Comparison of ENCODE assay signal across 12 cellular contexts in the genomic region with DNA sequence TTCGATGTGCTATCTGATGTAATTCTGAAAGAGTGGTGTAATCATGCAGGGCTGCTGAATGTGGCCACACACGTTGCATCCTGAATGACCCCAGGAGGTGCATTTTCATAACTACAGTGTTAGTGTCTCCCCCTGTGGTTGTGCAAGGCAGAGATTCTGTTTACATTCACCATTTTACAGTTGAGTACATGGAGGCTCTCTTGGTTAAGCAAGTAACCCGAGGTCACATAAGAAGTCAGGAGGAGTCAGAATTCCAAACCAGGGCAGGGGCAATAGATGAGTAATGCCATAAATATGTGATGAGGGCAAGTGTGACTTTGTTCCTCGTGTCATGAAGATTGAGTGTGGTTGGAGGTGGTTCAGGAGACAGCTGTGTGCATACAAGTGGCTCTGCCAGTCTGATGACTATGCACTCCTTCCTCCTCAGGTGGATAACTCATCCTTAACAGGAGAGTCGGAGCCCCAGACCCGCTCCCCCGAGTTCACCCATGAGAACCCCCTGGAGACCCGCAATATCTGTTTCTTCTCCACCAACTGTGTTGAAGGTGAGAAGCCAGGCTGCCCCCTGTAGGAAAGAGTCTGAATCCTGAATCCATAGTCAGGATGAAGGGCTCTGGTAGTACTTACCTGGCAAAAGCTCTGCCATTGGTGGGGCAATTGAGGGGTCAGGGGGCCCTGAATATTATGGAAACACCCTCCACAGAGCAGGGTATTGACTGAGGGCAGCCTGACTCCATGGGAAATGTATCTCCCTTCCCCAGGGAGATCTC. TPM values are rescaled to one million over a fixed set of nuclear protein-coding genes. Genes with fewer than 3 reads are reported as not detected.
DNase-seq lines count a peak whose midpoint lies in the region; ATAC-seq, FAIRE-seq and TF ChIP-seq lines count a peak whose summit lies in the region.
"Had no signal": no experiment of that assay in that cellular context is flagged by ENCODE, and none has a peak within 500 bp of the region (broad histone marks: within the 10 kb centered on the region; RNA-seq: fewer than 3 reads in every experiment).

No MANE protein-coding gene starts in this region.

- TF ChIP-seq CTCF in KMS-11 (conservative IDR thresholded peaks at IDR 0.05; ENCODE audit: low read depth, low read length) (peak; percentile 25; the same call in 1 of the 2 replicates), MCF 10A (IDR thresholded peaks at IDR 0.05; ENCODE audit: unreplicated experiment) (peak; percentile 36), kidney epithelial cell (IDR thresholded peaks at IDR 0.05; ENCODE audit: insufficient read depth, low read length, poor library complexity, severe bottlenecking) (peak; percentile 29), GM13976 (IDR thresholded peaks at IDR 0.05; ENCODE audit: borderline replicate concordance, control extremely low read depth, extremely low read depth, insufficient read depth, missing control alignments) (no peak)

- H3K9ac ChIP-seq in KMS-11, result no peak overlapping the region

- H3K27ac ChIP-seq in ACC112 (ENCODE audit: low read depth, low read length) (peak overlapping the region; percentile 82), KMS-11 (no peak overlapping the region)

- POLR2A ChIA-PET in MCF 10A (lab: Yijun Ruan, JAX), result interaction anchor here (0.7 to 3.0 kb wide), 13 partner anchors 8 to 246 kb away, joined by 3 to 16 read pairs (median 4); a partner anchor contains a TSS

- H3K4me2 ChIP-seq in KMS-11, result no peak overlapping the region

- H3K4me3 ChIP-seq in ACC112 (ENCODE audit: low read depth, low read length), result peak overlapping the region; percentile 18; the same call in 1 of the 2 replicates
- H3K4me3 ChIP-seq in KMS-11 (IDR thresholded peaks at IDR 0.05; ENCODE audit: insufficient read depth, low read depth, low read length), result no peak overlapping the region
- H3K4me3 ChIP-seq in kidney epithelial cell (ENCODE audit: low read depth, low read length), result no peak overlapping the region

- H3K27ac Mint-ChIP-seq in MCF 10A (ENCODE audit: low read depth, unreplicated experiment), result peak overlapping the region; percentile 93
- no peak overlapping the region for H3K27ac Mint-ChIP-seq in effector memory CD8-positive, alpha-beta T cell
- H3K27ac Mint-ChIP-seq: activated naive CD8-positive, alpha-beta T cell treated with anti-CD3 and anti-CD28 coated beads, Interleukin-2, amount 10 ng/mL, durations not matched to agents 7 days and 5 days; T-helper 1 cell treated with Interleukin-12 subunit alpha and Interleukin-12 subunit beta and Interleukin-4 antibody, amounts not matched to agents 30 μg/mL and 1 μg/mL, for 36 hours had no signal

- peaks cover 41% of the 10 kb centered on the region for H3K4me1 Mint-ChIP-seq in MCF 10A (ENCODE audit: insufficient read depth, unreplicated experiment)
- no peaks in the 10 kb centered on the region for H3K4me1 Mint-ChIP-seq in effector memory CD8-positive, alpha-beta T cell (ENCODE audit: low read depth in 2 of 2)
- H3K4me1 Mint-ChIP-seq: activated naive CD8-positive, alpha-beta T cell treated with anti-CD3 and anti-CD28 coated beads, Interleukin-2, amount 10 ng/mL, durations not matched to agents 7 days and 5 days had no signal

- BruUV-seq in MCF 10A (replicated peaks; lab: Mats Ljungman, UMichigan), result no TSS peak

- no peak for ATAC-seq in effector memory CD8-positive, alpha-beta T cell (replicated peaks)

- H3K27me3 ChIP-seq in ACC112 (ENCODE audit: insufficient read depth, low read length) (peaks cover 4% of the 10 kb centered on the region; the same call in 1 of the 2 replicates), KMS-11 (ENCODE audit: insufficient read depth, low read depth) (no peaks in the 10 kb centered on the region), kidney epithelial cell (ENCODE audit: control insufficient read depth, insufficient read depth, low read length) (no peaks in the 10 kb centered on the region)

- intact Hi-C loops in MCF 10A (cut with micrococcal nuclease), result loop anchor here (2.0 kb wide), 1 partner anchor 24 kb away; no protein-coding TSS in a partner anchor

- in situ Hi-C loops in GM13976 (cut with MboI; ENCODE audit: low sequenced_read_pairs, unreplicated experiment), result no loop called here

- no peak for FAIRE-seq in frontal cortex (lab: Jason Lieb, UNC)

- H2AFZ ChIP-seq in ACC112 (ENCODE audit: low read length, unreplicated experiment) (no peak overlapping the region), KMS-11 (ENCODE audit: low read depth) (no peak overlapping the region)

- H3K4me3 Mint-ChIP-seq in MCF 10A (ENCODE audit: unreplicated experiment), result no peak overlapping the region
- H3K4me3 Mint-ChIP-seq in effector memory CD8-positive, alpha-beta T cell, result no peak overlapping the region
- H3K4me3 Mint-ChIP-seq: activated naive CD8-positive, alpha-beta T cell treated with anti-CD3 and anti-CD28 coated beads, Interleukin-2, amount 10 ng/mL, durations not matched to agents 7 days and 5 days; T-helper 1 cell treated with Interleukin-12 subunit alpha and Interleukin-12 subunit beta and Interleukin-4 antibody, amounts not matched to agents 30 μg/mL and 1 μg/mL, for 36 hours had no signal

- no peaks in the 10 kb centered on the region for H3K36me3 ChIP-seq in ACC112 (ENCODE audit: insufficient read depth, low read length)
- H3K36me3 ChIP-seq in KMS-11 (ENCODE audit: insufficient read depth), result no peaks in the 10 kb centered on the region
- H3K36me3 ChIP-seq in kidney epithelial cell (ENCODE audit: control insufficient read depth, insufficient read depth, low read length), result no peaks in the 10 kb centered on the region

- no peaks in the 10 kb centered on the region for H3K79me2 ChIP-seq in ACC112 (ENCODE audit: control insufficient read depth, insufficient read depth, low read length, unreplicated experiment)
- no peaks in the 10 kb centered on the region for H3K79me2 ChIP-seq in KMS-11 (ENCODE audit: insufficient read depth, low read depth)

- H3K36me3 Mint-ChIP-seq in MCF 10A (ENCODE audit: insufficient read depth, unreplicated experiment), result peaks cover 6% of the 10 kb centered on the region
- no peaks in the 10 kb centered on the region for H3K36me3 Mint-ChIP-seq in effector memory CD8-positive, alpha-beta T cell (ENCODE audit: insufficient read depth)
- H3K36me3 Mint-ChIP-seq: activated naive CD8-positive, alpha-beta T cell treated with anti-CD3 and anti-CD28 coated beads, Interleukin-2, amount 10 ng/mL, durations not matched to agents 7 days and 5 days had no signal

- no peaks in the 10 kb centered on the region for H3K9me3 Mint-ChIP-seq in MCF 10A (ENCODE audit: unreplicated experiment)
- no peaks in the 10 kb centered on the region for H3K9me3 Mint-ChIP-seq in effector memory CD8-positive, alpha-beta T cell
- H3K9me3 Mint-ChIP-seq: activated naive CD8-positive, alpha-beta T cell treated with anti-CD3 and anti-CD28 coated beads, Interleukin-2, amount 10 ng/mL, durations not matched to agents 7 days and 5 days; T-helper 1 cell treated with Interleukin-12 subunit alpha and Interleukin-12 subunit beta and Interleukin-4 antibody, amounts not matched to agents 30 μg/mL and 1 μg/mL, for 36 hours had no signal

- CTCF ChIA-PET in MCF 10A (lab: Yijun Ruan, JAX), result interaction anchor here (0.6 to 5.6 kb wide), 26 partner anchors 8 to 166 kb away, joined by 3 to 56 read pairs (median 4); a partner anchor contains a TSS

- no peaks in the 10 kb centered on the region for H3K27me3 Mint-ChIP-seq in MCF 10A (ENCODE audit: insufficient read depth, unreplicated experiment)
- peaks cover 21 to 43% of the 10 kb centered on the region in 2 donors for H3K27me3 Mint-ChIP-seq in effector memory CD8-positive, alpha-beta T cell
- H3K27me3 Mint-ChIP-seq: activated naive CD8-positive, alpha-beta T cell treated with anti-CD3 and anti-CD28 coated beads, Interleukin-2, amount 10 ng/mL, durations not matched to agents 7 days and 5 days had no signal

- peak; percentile 94 for DNase-seq in MCF 10A (ENCODE audit: unreplicated experiment)
- DNase-seq in kidney epithelial cell (ENCODE audit: low read depth), result peak; percentile 88
- DNase-seq in GM13976 (ENCODE audit: low spot score), result no peak
- DNase-seq in NCI-H1436 treated with DMSO at 0.1 percent for 48 hours (lab: John Stamatoyannopoulos, UW), result no peak
- DNase-seq in frontal cortex (ENCODE audit: low spot score in 2 of 2), result no peak
- no peak for DNase-seq in effector memory CD8-positive, alpha-beta T cell
- DNase-seq: activated naive CD8-positive, alpha-beta T cell treated with anti-CD3 and anti-CD28 coated beads, Interleukin-2, amount 10 ng/mL, durations not matched to agents 7 days and 5 days; C1 segment of cervical spinal cord had no signal

- no peaks in the 10 kb centered on the region for H4K20me1 ChIP-seq in KMS-11 (ENCODE audit: insufficient read depth)

- H3K4me1 ChIP-seq in ACC112 (ENCODE audit: control insufficient read depth, insufficient read depth, low read length, unreplicated experiment), result peaks cover 38% of the 10 kb centered on the region
- H3K4me1 ChIP-seq in KMS-11 (ENCODE audit: low read depth, poor library complexity, severe bottlenecking), result peaks cover 17% of the 10 kb centered on the region

RNA-seq across cellular contexts. Expression of a gene that starts 9.3 kb away (rescaled TPM):
- total RNA-seq in MCF 10A (2022) (0.07 TPM in 1 of 2 replicates, not detected in the other), kidney epithelial cell (0.04 and 0.07 TPM in 2 replicates), frontal cortex (45.7 TPM)
- total RNA-seq: activated naive CD8-positive, alpha-beta T cell treated with anti-CD3 and anti-CD28 coated beads, Interleukin-2, amount 10 ng/mL, durations not matched to agents 7 days and 5 days had no signal

RNA-seq across cellular contexts. Expression of a gene that starts 26.5 kb away (rescaled TPM):
- total RNA-seq in MCF 10A (2022), result 13.8 and 19.7 TPM in 2 replicates
- 32.9 and 44.3 TPM in 2 replicates for total RNA-seq in kidney epithelial cell
- 48.5 TPM for total RNA-seq in frontal cortex

RNA-seq across cellular contexts. Expression of a gene that starts 26.5 kb away (rescaled TPM):
- total RNA-seq in MCF 10A (2022) (not detected in 2 replicates), kidney epithelial cell (not detected in 2 replicates), frontal cortex (not detected)
- total RNA-seq: activated naive CD8-positive, alpha-beta T cell treated with anti-CD3 and anti-CD28 coated beads, Interleukin-2, amount 10 ng/mL, durations not matched to agents 7 days and 5 days had no signal

RNA-seq across cellular contexts. Expression of a gene that starts 43.6 kb away (rescaled TPM):
- total RNA-seq in MCF 10A (2022) (0.07 TPM in 1 of 2 replicates, not detected in the other), kidney epithelial cell (not detected in 2 replicates), frontal cortex (11.4 TPM)
- total RNA-seq: activated naive CD8-positive, alpha-beta T cell treated with anti-CD3 and anti-CD28 coated beads, Interleukin-2, amount 10 ng/mL, durations not matched to agents 7 days and 5 days; mucosa of gallbladder had no signal

RNA-seq across cellular contexts. Expression of a gene that starts 54.9 kb away (rescaled TPM):
- total RNA-seq in MCF 10A (2022) (not detected in 2 replicates), kidney epithelial cell (0.04 TPM in 1 of 2 replicates, not detected in the other), frontal cortex (1.6 TPM)
- total RNA-seq: activated naive CD8-positive, alpha-beta T cell treated with anti-CD3 and anti-CD28 coated beads, Interleukin-2, amount 10 ng/mL, durations not matched to agents 7 days and 5 days; mucosa of gallbladder had no signal

Comparison
In these comparisons a context has a peak if more than half of its experiments do, and no peak if none do; other contexts are left out.
1. DNase-seq: peak in MCF 10A (single experiment) and kidney epithelial cell (single experiment); none in GM13976 (single experiment), NCI-H1436 treated with DMSO at 0.1 percent for 48 hours (single experiment), frontal cortex (0 of 2) and effector memory CD8-positive, alpha-beta T cell (0 of 3).
2. RNA of a gene that starts 9.3 kb away (total RNA-seq): 45.7 TPM in frontal cortex (single experiment); 0.04 to 0.07 TPM in kidney epithelial cell and 0.07 TPM in MCF 10A; every median in the first group is over 10 times any median in the second.